23 cellular contexts compared by ENCODE assay signal in genomic region chr5:93325946-93326345, GRCh38.
"Had no signal": no experiment of that assay in that cellular context is flagged by ENCODE, and none has a peak within 500 bp of the region (broad histone marks: within the 10 kb centered on the region; RNA-seq: fewer than 3 reads in every experiment).

No MANE protein-coding gene starts in this region.

- H3K4me3 ChIP-seq: colonic mucosa, esophagus squamous epithelium, gastrocnemius medialis, heart right ventricle, left lung, lower lobe of right lung had no signal

- H3K4me3 Mint-ChIP-seq: dendritic cell treated with granulocyte-macrophage colony-stimulating factor and Interleukin-4, amounts not matched to agents 40 ng/mL and 50 ng/mL, for 4 days; effector memory CD8-positive, alpha-beta T cell; endodermal cell had no signal

- H3K36me3 ChIP-seq: colonic mucosa, esophagus squamous epithelium, gastrocnemius medialis, heart right ventricle, left lung, lower lobe of right lung had no signal

- H3K27ac ChIP-seq: colonic mucosa, epithelial cell of prostate, esophagus squamous epithelium, gastrocnemius medialis, heart right ventricle, left lung, lower lobe of right lung had no signal

- DNase-seq: cerebellar nuclear complex; colonic mucosa; cortex of kidney; effector CD8-positive, alpha-beta T cell; effector memory CD8-positive, alpha-beta T cell; endodermal cell; erythroblast; esophagus squamous epithelium; foreskin fibroblast; foreskin melanocyte; gastrocnemius medialis; glutamatergic neuron; head of caudate nucleus; heart right ventricle; hippocampal formation; left cardiac atrium; left lung; left ventricle myocardium superior; lower lobe of right lung; mesendoderm; midbrain had no signal

- H3K4me1 ChIP-seq: colonic mucosa, esophagus squamous epithelium, left lung, lower lobe of right lung had no signal

- H3K9me3 Mint-ChIP-seq: endodermal cell had no signal

- H3K9me3 ChIP-seq: colonic mucosa, esophagus squamous epithelium, gastrocnemius medialis, heart right ventricle, left lung, lower lobe of right lung had no signal

- H3K27me3 Mint-ChIP-seq: dendritic cell treated with granulocyte-macrophage colony-stimulating factor and Interleukin-4, amounts not matched to agents 40 ng/mL and 50 ng/mL, for 4 days; effector memory CD8-positive, alpha-beta T cell had no signal

- H3K27me3 ChIP-seq: colonic mucosa, esophagus squamous epithelium, gastrocnemius medialis, heart right ventricle, left lung had no signal

- H3K27ac Mint-ChIP-seq: dendritic cell treated with granulocyte-macrophage colony-stimulating factor and Interleukin-4, amounts not matched to agents 40 ng/mL and 50 ng/mL, for 4 days; effector memory CD8-positive, alpha-beta T cell; endodermal cell had no signal
